22 cellular contexts compared by ENCODE assay signal in genomic region chr9:13570521-13570974, GRCh38.
DNase-seq lines count a peak whose midpoint lies in the region; ATAC-seq and TF ChIP-seq lines count a peak whose summit lies in the region.
"Had no signal": no experiment of that assay in that cellular context is flagged by ENCODE, and none has a peak within 500 bp of the region (broad histone marks: within the 10 kb centered on the region; RNA-seq: fewer than 3 reads in every experiment).

No MANE protein-coding gene starts in this region.

- TF ChIP-seq CTCF in brain (conservative IDR thresholded peaks at IDR 0.05): no peak
- no peak for TF ChIP-seq CTCF in mesothelial cell of epicardium (IDR thresholded peaks at IDR 0.05; ENCODE audit: unreplicated experiment)

- intact Hi-C loops in Right ventricle myocardium superior (cut with DNase I): no loop called here

- peak overlapping the region in 4 of 5 experiments; percentile 17 to 83 (median 80) for H3K4me3 Mint-ChIP-seq in brain
- no peak overlapping the region for H3K4me3 Mint-ChIP-seq in mesothelial cell of epicardium
- H3K4me3 Mint-ChIP-seq: activated T-cell treated with anti-CD3 and anti-CD28 coated beads, Interleukin-2, amount 50 U/mL, for 24 hours; HFFc6; natural killer cell; stimulated activated naive CD8-positive, alpha-beta T cell treated with anti-CD3 and anti-CD28 coated beads, Interleukin-15, amount 100 ng/mL, for 72 hours had no signal

- H3K4me1 Mint-ChIP-seq in brain (peaks cover 32% of the 10 kb centered on the region), mesothelial cell of epicardium (peaks cover 32% of the 10 kb centered on the region)
- H3K4me1 Mint-ChIP-seq: natural killer cell; stimulated activated naive CD8-positive, alpha-beta T cell treated with anti-CD3 and anti-CD28 coated beads, Interleukin-15, amount 100 ng/mL, for 72 hours had no signal

- peak; percentile 61 for ATAC-seq in Right ventricle myocardium superior (ENCODE audit: poor library complexity)
- ATAC-seq: natural killer cell; stimulated activated naive CD8-positive, alpha-beta T cell treated with anti-CD3 and anti-CD28 coated beads, Interleukin-15, amount 100 ng/mL, for 72 hours had no signal

- H3K27ac Mint-ChIP-seq in brain (peak overlapping the region; percentile 83 to 97 (median 96)), mesothelial cell of epicardium (peak overlapping the region; percentile 82)
- H3K27ac Mint-ChIP-seq: activated T-cell treated with anti-CD3 and anti-CD28 coated beads, Interleukin-2, amount 50 U/mL, for 24 hours; HFFc6; natural killer cell; progenitor cell of endocrine pancreas; stimulated activated naive CD8-positive, alpha-beta T cell treated with anti-CD3 and anti-CD28 coated beads, Interleukin-15, amount 100 ng/mL, for 72 hours had no signal

- H3K4me1 ChIP-seq in stomach smooth muscle (ENCODE audit: control insufficient read depth, insufficient read depth, low read length): peaks cover 20% of the 10 kb centered on the region

- no peaks in the 10 kb centered on the region for H3K9me3 ChIP-seq in stomach smooth muscle (ENCODE audit: control insufficient read depth in 2 of 2, low read length in 2 of 2)

- H3K27me3 ChIP-seq in stomach smooth muscle (ENCODE audit: control insufficient read depth in 1 of 2, insufficient read depth in 2 of 2, low read length in 2 of 2): no peaks in the 10 kb centered on the region

- peak overlapping the region; percentile 72 for H3K27ac ChIP-seq in stomach smooth muscle (ENCODE audit: low read length)
- H3K27ac ChIP-seq: RWPE1 had no signal

- H3K4me3 ChIP-seq in stomach smooth muscle (ENCODE audit: low read length in 2 of 2): no peak overlapping the region

- H3K9ac ChIP-seq in stomach smooth muscle (ENCODE audit: low read length in 2 of 2): no peak overlapping the region

- H3K27me3 Mint-ChIP-seq in brain (no peaks in the 10 kb centered on the region), mesothelial cell of epicardium (ENCODE audit: low read depth) (no peaks in the 10 kb centered on the region)

- DNase-seq in Right ventricle myocardium superior: no peak
- DNase-seq in mesothelial cell of epicardium (ENCODE audit: low spot score in 2 of 2, unreplicated experiment in 2 of 2): no peak
- DNase-seq in GM19238 (ENCODE audit: insufficient read length, low spot score): no peak
- DNase-seq in iPS-NIHi7 (ENCODE audit: extremely low spot score): no peak
- no peak for DNase-seq in COR-L47 (lab: John Stamatoyannopoulos, UW)
- no peak for DNase-seq in cortex of kidney (lab: John Stamatoyannopoulos, UW)
- DNase-seq: ACHN; activated CD4-positive, CD25-positive, alpha-beta regulatory T cell treated with anti-CD3 and anti-CD28 coated beads, Interleukin-2, amount 50 U/mL, for 72 hours; activated naive CD4-positive, alpha-beta T cell treated with Interleukin-2 at 50 U/mL for 16 hours; activated T-cell treated with anti-CD3 and anti-CD28 coated beads, Interleukin-2, amount 50 U/mL, for 24 hours; C1 segment of cervical spinal cord; HFFc6; natural killer cell; NCI-H1417; NCI-H2107; NCI-H524 treated with DMSO at 0.1 percent for 48 hours; stimulated activated CD4-positive, alpha-beta T cell treated with anti-CD3 and anti-CD28 coated beads, Interleukin-4, amount 100 ng/mL, for 4 hours; stimulated activated naive CD8-positive, alpha-beta T cell treated with anti-CD3 and anti-CD28 coated beads, Interleukin-15, amount 100 ng/mL, for 72 hours had no signal

- H3K9me3 Mint-ChIP-seq in brain (peaks cover 0 to 15% (median 7%) of the 10 kb centered on the region in 5 experiments), mesothelial cell of epicardium (peaks cover 20% of the 10 kb centered on the region)
- H3K9me3 Mint-ChIP-seq: HFFc6 had no signal

- H3K36me3 Mint-ChIP-seq in brain: no peaks in the 10 kb centered on the region
- H3K36me3 Mint-ChIP-seq in mesothelial cell of epicardium: no peaks in the 10 kb centered on the region
- H3K36me3 Mint-ChIP-seq: natural killer cell had no signal

- H3K36me3 ChIP-seq in stomach smooth muscle (ENCODE audit: control insufficient read depth in 2 of 2, insufficient read depth in 2 of 2, low read length in 2 of 2): no peaks in the 10 kb centered on the region
